ENCODE assay signal across 24 cellular contexts in genomic region chr3:51708216-51708845, GRCh38. TPM values are rescaled to one million over a fixed set of nuclear protein-coding genes. Genes with fewer than 3 reads are reported as not detected.
A peak's percentile ranks its signal among the peaks of the same experiment; 100 is the strongest.
DNase-seq lines count a peak whose midpoint lies in the region; ATAC-seq, FAIRE-seq and TF ChIP-seq lines count a peak whose summit lies in the region.
"Had no signal": no experiment of that assay in that cellular context is flagged by ENCODE, and none has a peak within 500 bp of the region (broad histone marks: within the 10 kb centered on the region; RNA-seq: fewer than 3 reads in every experiment).

No MANE protein-coding gene starts in this region.

- no peak overlapping the region for H4K5ac ChIP-seq in H1 (ENCODE audit: insufficient read length, low read depth, low read length)

- no peaks in the 10 kb centered on the region; the same call in 2 of the 3 replicates for H3K36me3 Mint-ChIP-seq in GM23338 (ENCODE audit: low read depth)

- no peak overlapping the region for H3K18ac ChIP-seq in H1 (ENCODE audit: extremely low read depth, low read length)

- no peaks in the 10 kb centered on the region for H3K9me2 ChIP-seq in GM23338 (ENCODE audit: insufficient read depth)

- H3K4me1 Mint-ChIP-seq in GM23338 = peaks cover 31% of the 10 kb centered on the region

- H2BK12ac ChIP-seq in H1 (ENCODE audit: low read depth, low read length) = no peak overlapping the region

- BruUV-seq in HepG2 (replicated peaks; lab: Mats Ljungman, UMichigan) = no TSS peak

- POLR2A ChIA-PET in H1 (lab: Charles Lee; ENCODE audit: partially characterized antibody) = interaction anchor here (0.7 kb wide), 1 partner anchor 209 kb away, joined by 3 read pairs; the partner anchor contains the start of gene DCAF1
- POLR2A ChIA-PET in HepG2 (lab: Yijun Ruan, JAX) = no interaction called here

- TF ChIP-seq CTCF in GM23338 (conservative IDR thresholded peaks at IDR 0.05; ENCODE audit: low read depth in 2 of 2) = no peak
- no peak for TF ChIP-seq CTCF in H1 (IDR thresholded peaks at IDR 0.05; ENCODE audit: control extremely low read depth in 1 of 3, insufficient read depth in 1 of 3, low read depth in 1 of 3, low read length in 3 of 3)
- no peak for TF ChIP-seq CTCF in HepG2 (CRISPR knock-in tag; IDR thresholded peaks at IDR 0.05)

- no peak overlapping the region for H3K4ac ChIP-seq in H1 (replicated peaks; ENCODE audit: insufficient read length, low read depth, low read length)

- H3K27ac ChIP-seq in GM23338 (ENCODE audit: low read depth) = no peak overlapping the region
- H3K27ac ChIP-seq in H1 (ENCODE audit: low read depth, low read length) = no peak overlapping the region
- H3K27ac ChIP-seq in HepG2 (ENCODE audit: extremely low read length, insufficient read depth, low read length) = no peak overlapping the region
- H3K27ac ChIP-seq: 22Rv1, C4-2B, VCaP had no signal

- H2BK120ac ChIP-seq in H1 (replicated peaks; ENCODE audit: low read depth, low read length) = no peak overlapping the region

- peak; percentile 22 for DNase-seq in activated CD4-positive, CD25-positive, alpha-beta regulatory T cell treated with anti-CD3 and anti-CD28 coated beads, Interleukin-2, amount 50 U/mL, for 72 hours
- no peak for DNase-seq in activated CD4-positive, CD25-positive, alpha-beta regulatory T cell (lab: John Stamatoyannopoulos, UW)
- DNase-seq in GM23338 (ENCODE audit: low spot score) (no peak), H1 (ENCODE audit: low read depth in 1 of 2, low spot score in 2 of 2) (no peak), posterior vena cava (ENCODE audit: low spot score) (peak; percentile 24), HepG2 (ENCODE audit: low spot score) (no peak)
- DNase-seq: activated gamma-delta T cell treated with Interleukin-2 at 50 U/mL for 16 hours; cerebellar nuclear complex; DND-41; hippocampal formation; NCI-H1930; NCI-H510A; SHP77; stimulated activated CD4-positive, alpha-beta T cell treated with anti-CD3 and anti-CD28 coated beads, Interleukin-12 subunit alpha, Interleukin-12 subunit beta, amount 100 ng/mL, for 4 hours had no signal

- 86% methylated on average over 3 of the region's 3 CpGs; no CpG with 5 or more reads in 1 of the 2 experiments for WGBS in H1 (ENCODE audit: extremely low coverage in 1 of 2, insufficient coverage in 1 of 2, insufficient read length in 1 of 2, insufficient replicate concordance in 2 of 2, low coverage in 1 of 2, low lambda C conversion rate in 2 of 2, missing lambda C conversion rate in 1 of 2), 2 experiments
- WGBS in HepG2 (ENCODE audit: low lambda C conversion rate) = 0% methylated on average over 2 of the region's 3 CpGs

- H2AK5ac ChIP-seq in H1 (ENCODE audit: low read depth, low read length) = peak overlapping the region; percentile 82; the same call in 1 of the 2 replicates

- H3K27me3 Mint-ChIP-seq in GM23338 (ENCODE audit: insufficient read depth, low read depth, poor library complexity) = peaks cover 27% of the 10 kb centered on the region
- H3K27me3 Mint-ChIP-seq: memory B cell; naive thymus-derived CD8-positive, alpha-beta T cell had no signal

- no peak overlapping the region for H2BK20ac ChIP-seq in H1 (ENCODE audit: low read length)

- H2BK5ac ChIP-seq in H1 (ENCODE audit: low read depth, low read length) = no peak overlapping the region

- H2AFZ ChIP-seq in GM23338 (no peak overlapping the region), H1 (ENCODE audit: low read length) (no peak overlapping the region), HepG2 (ENCODE audit: low read length) (no peak overlapping the region)

- H3K79me1 ChIP-seq in H1 (ENCODE audit: low read depth, low read length) = no peaks in the 10 kb centered on the region

- H3K23me2 ChIP-seq in H1 (ENCODE audit: low read depth, low read length) = peaks cover 11% of the 10 kb centered on the region; the same call in 1 of the 2 replicates

- H3K23ac ChIP-seq in H1 (ENCODE audit: insufficient read length) = no peak overlapping the region

- H3K4me2 ChIP-seq in GM23338 (no peak overlapping the region), H1 (ENCODE audit: insufficient read depth in 1 of 2, low read depth in 2 of 2, low read length in 2 of 2) (peak overlapping the region in 1 of 2 experiments; percentile 86; a peak in 1 of 4 replicates), HepG2 (ENCODE audit: low read depth, low read length) (no peak overlapping the region)

- intact Hi-C loops in posterior vena cava (cut with DNase I) = no loop called here
- intact Hi-C loops in HepG2 (cut with micrococcal nuclease; ENCODE audit: unreplicated experiment) = no loop called here

- no peak overlapping the region for H4K8ac ChIP-seq in H1 (ENCODE audit: extremely low read depth, insufficient read depth, low read length)

- H3K56ac ChIP-seq in H1 (replicated peaks; ENCODE audit: insufficient read length, low read depth, low read length) = no peak overlapping the region

- H3K36me3 ChIP-seq in GM23338 (ENCODE audit: insufficient read depth) = no peaks in the 10 kb centered on the region
- no peaks in the 10 kb centered on the region for H3K36me3 ChIP-seq in H1 (ENCODE audit: control insufficient read depth in 2 of 4, insufficient read depth in 4 of 4, low read length in 3 of 4)
- 0 out of 5 replicates have a peak, but pooled peaks cover 0 to 4% of the 10 kb centered on the region in 2 experiments for H3K36me3 ChIP-seq in HepG2 (replicated peaks in 1 of 2; ENCODE audit: control insufficient read depth in 1 of 2, insufficient read depth in 2 of 2, low read length in 2 of 2)

- TF ChIP-seq RAD21 in H1 (IDR thresholded peaks at IDR 0.05 in 1 of 2, conservative IDR thresholded peaks at IDR 0.05 in 1 of 2; ENCODE audit: low read depth in 2 of 2, low read length in 2 of 2) (no peak), HepG2 (CRISPR knock-in tag; IDR thresholded peaks at IDR 0.05) (no peak)

- H2BK15ac ChIP-seq in H1 (ENCODE audit: low read length) = no peak overlapping the region

- H3K4me3 ChIP-seq in GM23338 = no peak overlapping the region
- H3K4me3 ChIP-seq in H1 (ENCODE audit: extremely low read depth in 1 of 4, insufficient read depth in 2 of 4, low read depth in 3 of 4, low read length in 4 of 4) = no peak overlapping the region
- no peak overlapping the region for H3K4me3 ChIP-seq in HepG2 (replicated peaks in 1 of 3; ENCODE audit: insufficient read depth in 1 of 3, low read depth in 2 of 3, low read length in 3 of 3)

- no peak overlapping the region for H3K14ac ChIP-seq in H1 (ENCODE audit: insufficient read length)

- H3K4me1 ChIP-seq in GM23338 (ENCODE audit: insufficient read depth) = peaks cover 14% of the 10 kb centered on the region
- peaks cover 0 to 25% (median 14%) of the 10 kb centered on the region in 4 experiments; a peak in 6 of 7 replicates for H3K4me1 ChIP-seq in H1 (replicated peaks in 1 of 4; ENCODE audit: control insufficient read depth in 3 of 4, insufficient read depth in 4 of 4, low read length in 3 of 4)
- peaks cover 26% of the 10 kb centered on the region for H3K4me1 ChIP-seq in HepG2 (ENCODE audit: insufficient read depth, low read length)

- H3K4me3 Mint-ChIP-seq in GM23338 = peak overlapping the region; percentile 85; the same call in 2 of the 3 replicates
- H3K4me3 Mint-ChIP-seq: memory B cell had no signal

- no peak overlapping the region for H4K91ac ChIP-seq in H1 (replicated peaks; ENCODE audit: insufficient read length, low read length)

- no peaks in the 10 kb centered on the region for H3K9me3 ChIP-seq in H1 (ENCODE audit: insufficient read depth in 2 of 2, low read depth in 1 of 2, low read length in 1 of 2)
- H3K9me3 ChIP-seq in HepG2 (ENCODE audit: low read length) = no peaks in the 10 kb centered on the region

- FAIRE-seq in H1 (lab: Jason Lieb, UNC) (no peak), HepG2 (lab: Jason Lieb, UNC) (no peak)
- FAIRE-seq: endometrium, H54 had no signal

- no peak for TF ChIP-seq EP300 in H1 (IDR thresholded peaks at IDR 0.05; ENCODE audit: borderline replicate concordance in 1 of 2, low read depth in 2 of 2, low read length in 2 of 2)
- TF ChIP-seq EP300 in HepG2 (IDR thresholded peaks at IDR 0.05; ENCODE audit: low read depth in 2 of 2, low read length in 2 of 2) = no peak
- TF ChIP-seq EP300 in HepG2 (CRISPR knock-in tag; IDR thresholded peaks at IDR 0.05; ENCODE audit: borderline replicate concordance) = no peak

- peaks cover 5% of the 10 kb centered on the region for H4K20me1 ChIP-seq in GM23338 (replicated peaks; ENCODE audit: insufficient read depth)
- H4K20me1 ChIP-seq in H1 (replicated peaks in 1 of 2; ENCODE audit: control insufficient read depth in 1 of 2, insufficient read depth in 2 of 2, low read length in 2 of 2) = peaks cover 4 to 25% of the 10 kb centered on the region in 2 experiments
- H4K20me1 ChIP-seq in HepG2 (ENCODE audit: insufficient read depth, low read length) = peaks cover 11% of the 10 kb centered on the region; the same call in 1 of the 2 replicates

- H3K9ac ChIP-seq in H1 (replicated peaks in 1 of 4; ENCODE audit: extremely low read depth in 1 of 4, low read depth in 3 of 4, low read length in 3 of 4) (no peak overlapping the region), HepG2 (ENCODE audit: insufficient read depth, low read depth, low read length) (no peak overlapping the region)

- ATAC-seq in GM23338 = no peak
- no peak for ATAC-seq in HG02870 (IDR thresholded peaks at IDR 0.05; ENCODE audit: unreplicated experiment)
- no peak for ATAC-seq in HepG2
- no peak for ATAC-seq in GM18498 (IDR thresholded peaks at IDR 0.05; ENCODE audit: unreplicated experiment)
- ATAC-seq: naive thymus-derived CD8-positive, alpha-beta T cell had no signal

- H3K9me3 Mint-ChIP-seq in GM23338 = no peaks in the 10 kb centered on the region; the same call in 2 of the 3 replicates
- H3K9me3 Mint-ChIP-seq: memory B cell; naive thymus-derived CD8-positive, alpha-beta T cell had no signal

- H3K79me2 ChIP-seq in GM23338 (replicated peaks; ENCODE audit: insufficient read depth) (no peaks in the 10 kb centered on the region), H1 (ENCODE audit: control insufficient read depth in 1 of 2, insufficient read depth in 2 of 2, low read length in 2 of 2) (no peaks in the 10 kb centered on the region), HepG2 (ENCODE audit: insufficient read depth, low read length) (no peaks in the 10 kb centered on the region)

- CTCF ChIA-PET in H1 (lab: Charles Lee; ENCODE audit: partially characterized antibody) = interaction anchor here (1.1 to 5.1 kb wide), 4 partner anchors 11 to 38 kb away, joined by 4 to 43 read pairs (median 7); no protein-coding TSS in a partner anchor
- CTCF ChIA-PET in HepG2 (lab: Yijun Ruan, JAX; ENCODE audit: low intra/inter-chr PET ratio, low total read pairs) = no interaction called here

- no peak overlapping the region for H3K27ac Mint-ChIP-seq in GM23338
- H3K27ac Mint-ChIP-seq: memory B cell had no signal

- peaks cover 22% of the 10 kb centered on the region for H3K27me3 ChIP-seq in GM23338 (ENCODE audit: insufficient read depth)
- peaks cover 13 to 24% (median 23%) of the 10 kb centered on the region in 4 experiments; a peak in 6 of 7 replicates for H3K27me3 ChIP-seq in H1 (replicated peaks in 1 of 4; ENCODE audit: control insufficient read depth in 3 of 4, extremely low read depth in 1 of 4, insufficient read depth in 3 of 4, low read length in 3 of 4)
- H3K27me3 ChIP-seq in HepG2 (ENCODE audit: control insufficient read depth in 1 of 2, insufficient read depth in 2 of 2, low read length in 2 of 2) = peaks cover 2 to 13% of the 10 kb centered on the region in 2 experiments; a peak in 4 of 5 replicates

- H3F3A ChIP-seq in GM23338 (replicated peaks; ENCODE audit: low read depth) = peaks cover 6% of the 10 kb centered on the region; the same call in 1 of the 2 replicates

- TF ChIP-seq POLR2A in H1 (IDR thresholded peaks at IDR 0.05; ENCODE audit: control extremely low read depth in 1 of 2, low read depth in 2 of 2, low read length in 2 of 2) (no peak), HepG2 (IDR thresholded peaks at IDR 0.05; ENCODE audit: insufficient read depth in 1 of 2, low read depth in 2 of 2, low read length in 2 of 2) (no peak)

- in situ Hi-C loops in HepG2 (cut with HindIII; ENCODE audit: extremely low pct_ligation_motif_present, low pct_unique_long_range_greater_than_20kb) = no loop called here

RNA-seq across cellular contexts. Expression of gene GRM2, which starts 1.5 kb away (rescaled TPM):
- total RNA-seq in GM23338 (2014; rRNA removed; shearing (Covaris generic)) = 5.1 and 5.2 TPM in 2 replicates
- polyA plus RNA-seq in GM23338 (2016; fragmentation: Nextera tagmentation; extraction: Ambion mirVana) (2.1 and 3.1 TPM in 2 replicates), H1 (2011; rRNA removed) (10.5 and 11.7 TPM in 2 replicates), HepG2 (2011; rRNA removed) (0.04 and 0.05 TPM in 2 replicates)
- 3.9 and 4.3 TPM in 2 replicates for total RNA-seq in H1 (2021; fragmentation: NEBNext Ultra II Directional; extraction: Animal tissue kit (Norgen Biotek cat#: 25700))
- polyA plus RNA-seq in H1 (2011; cell fraction: cytosol; rRNA removed) = 7.6 TPM
- polyA plus RNA-seq in H1 (2011; cell fraction: nucleus; rRNA removed) = 9.2 TPM
- polyA plus RNA-seq in H1 (2012, experiment 1 of 2) = 2.9 to 4.9 TPM (median 4.2 TPM) in 4 replicates
- polyA plus RNA-seq in H1 (2012, experiment 2 of 2) = 4.5 TPM
- 3.9 TPM for polyA plus RNA-seq in H1 (2013, experiment 1 of 2)
- polyA plus RNA-seq in H1 (2013, experiment 2 of 2) = 3.6 TPM
- polyA minus RNA-seq in H1 (2011; rRNA and poly(A)+ RNA removed) = 4.1 and 4.6 TPM in 2 replicates
- polyA minus RNA-seq in H1 (2011; cell fraction: cytosol; rRNA and poly(A)+ RNA removed) = 2.7 TPM
- 2.4 TPM for polyA minus RNA-seq in H1 (2011; cell fraction: nucleus; rRNA and poly(A)+ RNA removed)
- total RNA-seq in posterior vena cava (under 1 TPM; 0.14 to 0.24 TPM), HepG2 (2016; rRNA removed; fragmentation: Illumina TruSeq; extraction: Trizol) (0.07 TPM in 1 of 2 replicates, not detected in the other)
- total RNA-seq in HepG2 (2016; cell fraction: cytosol; rRNA removed; fragmentation: Illumina TruSeq; extraction: Trizol; ENCODE audit: low read depth) = not detected in 2 replicates
- 0.06 TPM in 1 of 2 replicates, not detected in the other for total RNA-seq in HepG2 (2016; cell fraction: insoluble cytoplasmic fraction; rRNA removed; fragmentation: Illumina TruSeq; extraction: Trizol)
- 0.03 TPM in 1 of 2 replicates, not detected in the other for total RNA-seq in HepG2 (2016; cell fraction: membrane; rRNA removed; fragmentation: Illumina TruSeq; extraction: Trizol)
- 0.06 TPM in 1 of 2 replicates, not detected in the other for total RNA-seq in HepG2 (2016; cell fraction: nucleus; rRNA removed; fragmentation: Illumina TruSeq; extraction: Trizol)
- polyA plus RNA-seq in HepG2 (2011; cell fraction: cytosol; rRNA removed) = 0.04 TPM in 1 of 2 replicates, not detected in the other
- polyA plus RNA-seq in HepG2 (2011; cell fraction: nucleus; rRNA removed) = 0.14 and 0.24 TPM in 2 replicates
- polyA plus RNA-seq in HepG2 (2012) = 0.09 and 0.16 TPM in 2 replicates
- polyA plus RNA-seq in HepG2 (2016; cell fraction: cytosol; fragmentation: Illumina TruSeq; extraction: Trizol; ENCODE audit: low read depth) = not detected in 2 replicates
- not detected in 2 replicates for polyA plus RNA-seq in HepG2 (2016; cell fraction: insoluble cytoplasmic fraction; fragmentation: Illumina TruSeq; extraction: Trizol; ENCODE audit: low read depth)
- polyA plus RNA-seq in HepG2 (2016; cell fraction: membrane; fragmentation: Illumina TruSeq; extraction: Trizol; ENCODE audit: low read depth) = not detected in 2 replicates
- 0.12 TPM in 1 of 2 replicates, not detected in the other for polyA plus RNA-seq in HepG2 (2016; cell fraction: nucleus; fragmentation: Illumina TruSeq; extraction: Trizol; ENCODE audit: insufficient read depth, low read depth)
- polyA minus RNA-seq in HepG2 (2011; rRNA and poly(A)+ RNA removed; ENCODE audit: low replicate concordance) = 0.19 and 0.22 TPM in 2 replicates
- polyA minus RNA-seq in HepG2 (2011; cell fraction: cytosol; rRNA and poly(A)+ RNA removed) = not detected in 2 replicates
- 0.50 and 0.52 TPM in 2 replicates for polyA minus RNA-seq in HepG2 (2011; cell fraction: nucleus; rRNA and poly(A)+ RNA removed)
- total RNA-seq: kidney epithelial cell had no signal

RNA-seq across cellular contexts. Expression of gene TEX264, which starts 37.3 kb away (rescaled TPM):
- total RNA-seq in GM23338 (2014; rRNA removed; shearing (Covaris generic)) = 10.5 and 13.3 TPM in 2 replicates
- polyA plus RNA-seq in GM23338 (2016; fragmentation: Nextera tagmentation; extraction: Ambion mirVana) = 9.7 and 10.0 TPM in 2 replicates
- total RNA-seq in H1 (2021; fragmentation: NEBNext Ultra II Directional; extraction: Animal tissue kit (Norgen Biotek cat#: 25700)) = 11.2 and 11.9 TPM in 2 replicates
- polyA plus RNA-seq in H1 (2011; rRNA removed) = 35.6 and 42.0 TPM in 2 replicates
- polyA plus RNA-seq in H1 (2011; cell fraction: cytosol; rRNA removed) = 22.6 TPM
- polyA plus RNA-seq in H1 (2011; cell fraction: nucleus; rRNA removed) = 25.0 TPM
- polyA plus RNA-seq in H1 (2012, experiment 1 of 2) = 9.7 to 13.9 TPM (median 12.3 TPM) in 4 replicates
- polyA plus RNA-seq in H1 (2012, experiment 2 of 2) = 13.6 TPM
- polyA plus RNA-seq in H1 (2013, experiment 1 of 2) = 12.9 TPM
- polyA plus RNA-seq in H1 (2013, experiment 2 of 2) = 15.5 TPM
- polyA minus RNA-seq in H1 (2011; rRNA and poly(A)+ RNA removed) = 12.1 and 25.5 TPM in 2 replicates
- 6.2 TPM for polyA minus RNA-seq in H1 (2011; cell fraction: cytosol; rRNA and poly(A)+ RNA removed)
- polyA minus RNA-seq in H1 (2011; cell fraction: nucleus; rRNA and poly(A)+ RNA removed) = 4.4 TPM
- 10 to 100 TPM; 17.8 to 24.8 TPM for total RNA-seq in posterior vena cava
- 18.8 and 35.2 TPM in 2 replicates for total RNA-seq in HepG2 (2016; rRNA removed; fragmentation: Illumina TruSeq; extraction: Trizol)
- total RNA-seq in HepG2 (2016; cell fraction: cytosol; rRNA removed; fragmentation: Illumina TruSeq; extraction: Trizol; ENCODE audit: low read depth) = 17.1 and 21.8 TPM in 2 replicates
- total RNA-seq in HepG2 (2016; cell fraction: insoluble cytoplasmic fraction; rRNA removed; fragmentation: Illumina TruSeq; extraction: Trizol) = 21.1 and 37.8 TPM in 2 replicates
- total RNA-seq in HepG2 (2016; cell fraction: membrane; rRNA removed; fragmentation: Illumina TruSeq; extraction: Trizol) = 21.4 and 24.5 TPM in 2 replicates
- total RNA-seq in HepG2 (2016; cell fraction: nucleus; rRNA removed; fragmentation: Illumina TruSeq; extraction: Trizol) = 32.3 and 33.9 TPM in 2 replicates
- 52.1 and 59.2 TPM in 2 replicates for polyA plus RNA-seq in HepG2 (2011; rRNA removed)
- 63.4 and 75.9 TPM in 2 replicates for polyA plus RNA-seq in HepG2 (2011; cell fraction: cytosol; rRNA removed)
- polyA plus RNA-seq in HepG2 (2011; cell fraction: nucleus; rRNA removed) = 42.5 and 44.4 TPM in 2 replicates
- 22.0 and 25.2 TPM in 2 replicates for polyA plus RNA-seq in HepG2 (2012)
- 20.4 and 25.7 TPM in 2 replicates for polyA plus RNA-seq in HepG2 (2016; cell fraction: cytosol; fragmentation: Illumina TruSeq; extraction: Trizol; ENCODE audit: low read depth)
- polyA plus RNA-seq in HepG2 (2016; cell fraction: insoluble cytoplasmic fraction; fragmentation: Illumina TruSeq; extraction: Trizol; ENCODE audit: low read depth) = 23.5 and 26.8 TPM in 2 replicates
- polyA plus RNA-seq in HepG2 (2016; cell fraction: membrane; fragmentation: Illumina TruSeq; extraction: Trizol; ENCODE audit: low read depth) = 21.8 and 22.3 TPM in 2 replicates
- 54.4 and 73.2 TPM in 2 replicates for polyA plus RNA-seq in HepG2 (2016; cell fraction: nucleus; fragmentation: Illumina TruSeq; extraction: Trizol; ENCODE audit: insufficient read depth, low read depth)
- polyA minus RNA-seq in HepG2 (2011; rRNA and poly(A)+ RNA removed; ENCODE audit: low replicate concordance) = 115 and 158 TPM in 2 replicates
- polyA minus RNA-seq in HepG2 (2011; cell fraction: cytosol; rRNA and poly(A)+ RNA removed) = 28.8 and 28.9 TPM in 2 replicates
- 9.1 and 11.6 TPM in 2 replicates for polyA minus RNA-seq in HepG2 (2011; cell fraction: nucleus; rRNA and poly(A)+ RNA removed)

Comparison
In these comparisons a context has a peak if more than half of its experiments do, and no peak if none do; other contexts are left out.
1. DNase-seq: peak in activated CD4-positive, CD25-positive, alpha-beta regulatory T cell treated with anti-CD3 and anti-CD28 coated beads, Interleukin-2, amount 50 U/mL, for 72 hours (single experiment) and posterior vena cava (single experiment); none in activated CD4-positive, CD25-positive, alpha-beta regulatory T cell (0 of 4), GM23338 (single experiment), H1 (0 of 2) and HepG2 (single experiment).